ENCODE assay signal across 2 cellular contexts in the genomic region with DNA sequence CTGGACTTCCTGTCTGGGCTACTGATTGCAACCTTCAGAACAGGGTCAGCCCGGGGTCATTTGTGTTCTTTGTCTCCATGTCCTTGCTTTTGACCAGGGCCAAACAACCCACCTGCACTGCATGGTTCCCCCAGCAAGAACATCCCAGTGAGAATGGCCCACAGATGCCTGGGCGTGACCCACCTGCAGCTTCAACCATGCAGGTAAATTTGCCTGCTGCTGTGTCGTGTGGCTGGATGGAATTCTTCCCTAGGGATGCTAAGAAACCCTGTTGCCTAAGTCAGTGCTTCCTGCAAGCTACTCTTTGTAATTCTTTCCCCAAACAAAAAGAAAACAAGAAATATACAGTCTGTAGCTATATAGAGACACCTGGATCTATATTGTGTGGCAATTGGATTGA.
TF ChIP-seq lines count a peak whose summit lies in the region.

No MANE protein-coding gene starts in this region.

TF ChIP-seq in SK-N-SH, 30 proteins besides CTCF, POLR2A, EP300 and RAD21:
- TF ChIP-seq, protein P1, sequence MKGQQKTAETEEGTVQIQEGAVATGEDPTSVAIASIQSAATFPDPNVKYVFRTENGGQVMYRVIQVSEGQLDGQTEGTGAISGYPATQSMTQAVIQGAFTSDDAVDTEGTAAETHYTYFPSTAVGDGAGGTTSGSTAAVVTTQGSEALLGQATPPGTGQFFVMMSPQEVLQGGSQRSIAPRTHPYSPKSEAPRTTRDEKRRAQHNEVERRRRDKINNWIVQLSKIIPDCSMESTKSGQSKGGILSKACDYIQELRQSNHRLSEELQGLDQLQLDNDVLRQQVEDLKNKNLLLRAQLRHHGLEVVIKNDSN (IDR thresholded peaks at IDR 0.05; ENCODE audit: borderline replicate concordance, low read depth) = no peak
- TF ChIP-seq, protein P2, sequence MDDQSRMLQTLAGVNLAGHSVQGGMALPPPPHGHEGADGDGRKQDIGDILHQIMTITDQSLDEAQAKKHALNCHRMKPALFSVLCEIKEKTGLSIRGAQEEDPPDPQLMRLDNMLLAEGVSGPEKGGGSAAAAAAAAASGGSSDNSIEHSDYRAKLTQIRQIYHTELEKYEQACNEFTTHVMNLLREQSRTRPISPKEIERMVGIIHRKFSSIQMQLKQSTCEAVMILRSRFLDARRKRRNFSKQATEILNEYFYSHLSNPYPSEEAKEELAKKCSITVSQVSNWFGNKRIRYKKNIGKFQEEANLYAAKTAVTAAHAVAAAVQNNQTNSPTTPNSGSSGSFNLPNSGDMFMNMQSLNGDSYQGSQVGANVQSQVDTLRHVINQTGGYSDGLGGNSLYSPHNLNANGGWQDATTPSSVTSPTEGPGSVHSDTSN (IDR thresholded peaks at IDR 0.05) = no peak
- TF ChIP-seq, protein P3, sequence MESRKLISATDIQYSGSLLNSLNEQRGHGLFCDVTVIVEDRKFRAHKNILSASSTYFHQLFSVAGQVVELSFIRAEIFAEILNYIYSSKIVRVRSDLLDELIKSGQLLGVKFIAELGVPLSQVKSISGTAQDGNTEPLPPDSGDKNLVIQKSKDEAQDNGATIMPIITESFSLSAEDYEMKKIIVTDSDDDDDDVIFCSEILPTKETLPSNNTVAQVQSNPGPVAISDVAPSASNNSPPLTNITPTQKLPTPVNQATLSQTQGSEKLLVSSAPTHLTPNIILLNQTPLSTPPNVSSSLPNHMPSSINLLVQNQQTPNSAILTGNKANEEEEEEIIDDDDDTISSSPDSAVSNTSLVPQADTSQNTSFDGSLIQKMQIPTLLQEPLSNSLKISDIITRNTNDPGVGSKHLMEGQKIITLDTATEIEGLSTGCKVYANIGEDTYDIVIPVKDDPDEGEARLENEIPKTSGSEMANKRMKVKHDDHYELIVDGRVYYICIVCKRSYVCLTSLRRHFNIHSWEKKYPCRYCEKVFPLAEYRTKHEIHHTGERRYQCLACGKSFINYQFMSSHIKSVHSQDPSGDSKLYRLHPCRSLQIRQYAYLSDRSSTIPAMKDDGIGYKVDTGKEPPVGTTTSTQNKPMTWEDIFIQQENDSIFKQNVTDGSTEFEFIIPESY (IDR thresholded peaks at IDR 0.05; ENCODE audit: borderline replicate concordance, low read depth) = no peak
- TF ChIP-seq FOXM1 (IDR thresholded peaks at IDR 0.05; ENCODE audit: low read depth) (no peak), FOSL2 (IDR thresholded peaks at IDR 0.05; ENCODE audit: borderline replicate concordance, low read depth) (no peak), FOXJ3 (CRISPR knock-in tag; IDR thresholded peaks at IDR 0.05) (no peak), SIN3A (IDR thresholded peaks at IDR 0.05; ENCODE audit: borderline replicate concordance, low read depth, low read length) (no peak), GATA2 (CRISPR knock-in tag; IDR thresholded peaks at IDR 0.05) (no peak), MXI1 (IDR thresholded peaks at IDR 0.05; ENCODE audit: low read depth, low read length) (no peak), NFIC (IDR thresholded peaks at IDR 0.05; ENCODE audit: borderline replicate concordance) (no peak), RCOR1 (IDR thresholded peaks at IDR 0.05; ENCODE audit: low read length) (no peak), TEAD4 (IDR thresholded peaks at IDR 0.05; ENCODE audit: borderline replicate concordance, insufficient read depth) (no peak), POLR2AphosphoS5 (IDR thresholded peaks at IDR 0.05; ENCODE audit: low read depth, low read length) (no peak), JUND (IDR thresholded peaks at IDR 0.05) (no peak), TAF1 (IDR thresholded peaks at IDR 0.05; ENCODE audit: borderline replicate concordance, low read depth, low read length) (no peak)
- TF ChIP-seq, protein P4, sequence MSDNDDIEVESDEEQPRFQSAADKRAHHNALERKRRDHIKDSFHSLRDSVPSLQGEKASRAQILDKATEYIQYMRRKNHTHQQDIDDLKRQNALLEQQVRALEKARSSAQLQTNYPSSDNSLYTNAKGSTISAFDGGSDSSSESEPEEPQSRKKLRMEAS (IDR thresholded peaks at IDR 0.05; ENCODE audit: low read depth) = no peak

TF ChIP-seq in SK-N-SH treated with all-trans-retinoic acid at 6 μM for 48 hours, 23 proteins besides CTCF, POLR2A, EP300 and RAD21:
- TF ChIP-seq TCF4 (CRISPR knock-in tag; IDR thresholded peaks at IDR 0.05; ENCODE audit: borderline replicate concordance) (no peak), CSDC2 (CRISPR knock-in tag; IDR thresholded peaks at IDR 0.05) (no peak), ZNF8 (CRISPR knock-in tag; IDR thresholded peaks at IDR 0.05) (no peak), ZFP3 (CRISPR knock-in tag; IDR thresholded peaks at IDR 0.05) (no peak), GLIS3 (CRISPR knock-in tag; IDR thresholded peaks at IDR 0.05) (no peak), ZFP30 (CRISPR knock-in tag; IDR thresholded peaks at IDR 0.05) (no peak), ZNF565 (CRISPR knock-in tag; conservative IDR thresholded peaks at IDR 0.05; ENCODE audit: low read depth) (no peak), ARNTL (CRISPR knock-in tag; IDR thresholded peaks at IDR 0.05; ENCODE audit: borderline replicate concordance, low read depth) (no peak), ISL1 (CRISPR knock-in tag; IDR thresholded peaks at IDR 0.05) (no peak), ZNF70 (CRISPR knock-in tag; IDR thresholded peaks at IDR 0.05) (no peak), TOX (CRISPR knock-in tag; IDR thresholded peaks at IDR 0.05; ENCODE audit: borderline replicate concordance) (no peak), ESRRG (CRISPR knock-in tag; IDR thresholded peaks at IDR 0.05) (no peak), ZC3H10 (CRISPR knock-in tag; IDR thresholded peaks at IDR 0.05) (no peak)
- TF ChIP-seq, protein P5, sequence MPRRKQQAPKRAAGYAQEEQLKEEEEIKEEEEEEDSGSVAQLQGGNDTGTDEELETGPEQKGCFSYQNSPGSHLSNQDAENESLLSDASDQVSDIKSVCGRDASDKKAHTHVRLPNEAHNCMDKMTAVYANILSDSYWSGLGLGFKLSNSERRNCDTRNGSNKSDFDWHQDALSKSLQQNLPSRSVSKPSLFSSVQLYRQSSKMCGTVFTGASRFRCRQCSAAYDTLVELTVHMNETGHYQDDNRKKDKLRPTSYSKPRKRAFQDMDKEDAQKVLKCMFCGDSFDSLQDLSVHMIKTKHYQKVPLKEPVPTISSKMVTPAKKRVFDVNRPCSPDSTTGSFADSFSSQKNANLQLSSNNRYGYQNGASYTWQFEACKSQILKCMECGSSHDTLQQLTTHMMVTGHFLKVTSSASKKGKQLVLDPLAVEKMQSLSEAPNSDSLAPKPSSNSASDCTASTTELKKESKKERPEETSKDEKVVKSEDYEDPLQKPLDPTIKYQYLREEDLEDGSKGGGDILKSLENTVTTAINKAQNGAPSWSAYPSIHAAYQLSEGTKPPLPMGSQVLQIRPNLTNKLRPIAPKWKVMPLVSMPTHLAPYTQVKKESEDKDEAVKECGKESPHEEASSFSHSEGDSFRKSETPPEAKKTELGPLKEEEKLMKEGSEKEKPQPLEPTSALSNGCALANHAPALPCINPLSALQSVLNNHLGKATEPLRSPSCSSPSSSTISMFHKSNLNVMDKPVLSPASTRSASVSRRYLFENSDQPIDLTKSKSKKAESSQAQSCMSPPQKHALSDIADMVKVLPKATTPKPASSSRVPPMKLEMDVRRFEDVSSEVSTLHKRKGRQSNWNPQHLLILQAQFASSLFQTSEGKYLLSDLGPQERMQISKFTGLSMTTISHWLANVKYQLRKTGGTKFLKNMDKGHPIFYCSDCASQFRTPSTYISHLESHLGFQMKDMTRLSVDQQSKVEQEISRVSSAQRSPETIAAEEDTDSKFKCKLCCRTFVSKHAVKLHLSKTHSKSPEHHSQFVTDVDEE (CRISPR knock-in tag; IDR thresholded peaks at IDR 0.05) = no peak
- TF ChIP-seq, protein P6, sequence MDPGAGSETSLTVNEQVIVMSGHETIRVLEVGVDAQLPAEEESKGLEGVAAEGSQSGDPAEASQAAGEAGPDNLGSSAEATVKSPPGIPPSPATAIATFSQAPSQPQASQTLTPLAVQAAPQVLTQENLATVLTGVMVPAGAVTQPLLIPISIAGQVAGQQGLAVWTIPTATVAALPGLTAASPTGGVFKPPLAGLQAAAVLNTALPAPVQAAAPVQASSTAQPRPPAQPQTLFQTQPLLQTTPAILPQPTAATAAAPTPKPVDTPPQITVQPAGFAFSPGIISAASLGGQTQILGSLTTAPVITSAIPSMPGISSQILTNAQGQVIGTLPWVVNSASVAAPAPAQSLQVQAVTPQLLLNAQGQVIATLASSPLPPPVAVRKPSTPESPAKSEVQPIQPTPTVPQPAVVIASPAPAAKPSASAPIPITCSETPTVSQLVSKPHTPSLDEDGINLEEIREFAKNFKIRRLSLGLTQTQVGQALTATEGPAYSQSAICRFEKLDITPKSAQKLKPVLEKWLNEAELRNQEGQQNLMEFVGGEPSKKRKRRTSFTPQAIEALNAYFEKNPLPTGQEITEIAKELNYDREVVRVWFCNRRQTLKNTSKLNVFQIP (CRISPR knock-in tag; IDR thresholded peaks at IDR 0.05; ENCODE audit: borderline replicate concordance, low read depth) = no peak
- TF ChIP-seq, protein P7, sequence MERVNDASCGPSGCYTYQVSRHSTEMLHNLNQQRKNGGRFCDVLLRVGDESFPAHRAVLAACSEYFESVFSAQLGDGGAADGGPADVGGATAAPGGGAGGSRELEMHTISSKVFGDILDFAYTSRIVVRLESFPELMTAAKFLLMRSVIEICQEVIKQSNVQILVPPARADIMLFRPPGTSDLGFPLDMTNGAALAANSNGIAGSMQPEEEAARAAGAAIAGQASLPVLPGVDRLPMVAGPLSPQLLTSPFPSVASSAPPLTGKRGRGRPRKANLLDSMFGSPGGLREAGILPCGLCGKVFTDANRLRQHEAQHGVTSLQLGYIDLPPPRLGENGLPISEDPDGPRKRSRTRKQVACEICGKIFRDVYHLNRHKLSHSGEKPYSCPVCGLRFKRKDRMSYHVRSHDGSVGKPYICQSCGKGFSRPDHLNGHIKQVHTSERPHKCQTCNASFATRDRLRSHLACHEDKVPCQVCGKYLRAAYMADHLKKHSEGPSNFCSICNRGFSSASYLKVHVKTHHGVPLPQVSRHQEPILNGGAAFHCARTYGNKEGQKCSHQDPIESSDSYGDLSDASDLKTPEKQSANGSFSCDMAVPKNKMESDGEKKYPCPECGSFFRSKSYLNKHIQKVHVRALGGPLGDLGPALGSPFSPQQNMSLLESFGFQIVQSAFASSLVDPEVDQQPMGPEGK (CRISPR knock-in tag; IDR thresholded peaks at IDR 0.05; ENCODE audit: borderline replicate concordance) = no peak
- TF ChIP-seq, protein P8, sequence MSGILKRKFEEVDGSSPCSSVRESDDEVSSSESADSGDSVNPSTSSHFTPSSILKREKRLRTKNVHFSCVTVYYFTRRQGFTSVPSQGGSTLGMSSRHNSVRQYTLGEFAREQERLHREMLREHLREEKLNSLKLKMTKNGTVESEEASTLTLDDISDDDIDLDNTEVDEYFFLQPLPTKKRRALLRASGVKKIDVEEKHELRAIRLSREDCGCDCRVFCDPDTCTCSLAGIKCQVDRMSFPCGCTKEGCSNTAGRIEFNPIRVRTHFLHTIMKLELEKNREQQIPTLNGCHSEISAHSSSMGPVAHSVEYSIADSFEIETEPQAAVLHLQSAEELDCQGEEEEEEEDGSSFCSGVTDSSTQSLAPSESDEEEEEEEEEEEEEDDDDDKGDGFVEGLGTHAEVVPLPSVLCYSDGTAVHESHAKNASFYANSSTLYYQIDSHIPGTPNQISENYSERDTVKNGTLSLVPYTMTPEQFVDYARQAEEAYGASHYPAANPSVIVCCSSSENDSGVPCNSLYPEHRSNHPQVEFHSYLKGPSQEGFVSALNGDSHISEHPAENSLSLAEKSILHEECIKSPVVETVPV (CRISPR knock-in tag; IDR thresholded peaks at IDR 0.05) = no peak
